ENCODE assay signal across 1 cellular context in the genomic region with DNA sequence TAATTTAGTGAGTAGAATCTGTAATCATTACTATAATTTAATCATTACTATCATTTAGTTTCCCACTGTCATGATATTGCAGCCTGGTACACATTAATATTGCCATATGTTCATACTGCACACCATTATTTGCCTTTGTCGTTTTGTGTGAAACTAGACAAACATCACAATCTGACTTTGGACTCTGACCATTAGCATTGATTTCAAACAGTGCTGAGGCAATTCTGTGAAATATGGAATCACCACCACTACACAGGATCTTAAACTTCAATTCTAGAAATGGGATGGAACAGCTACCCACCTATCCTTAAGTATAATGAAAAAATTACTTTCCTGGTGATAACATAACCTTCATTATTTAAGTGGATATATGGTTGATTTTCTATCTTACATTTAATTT.
TF ChIP-seq lines count a peak whose summit lies in the region.

No MANE protein-coding gene starts in this region.

TF ChIP-seq in HepG2, 621 proteins besides CTCF, POLR2A, EP300 and RAD21 (continued from another document and continues in another):
- TF ChIP-seq, protein P1, sequence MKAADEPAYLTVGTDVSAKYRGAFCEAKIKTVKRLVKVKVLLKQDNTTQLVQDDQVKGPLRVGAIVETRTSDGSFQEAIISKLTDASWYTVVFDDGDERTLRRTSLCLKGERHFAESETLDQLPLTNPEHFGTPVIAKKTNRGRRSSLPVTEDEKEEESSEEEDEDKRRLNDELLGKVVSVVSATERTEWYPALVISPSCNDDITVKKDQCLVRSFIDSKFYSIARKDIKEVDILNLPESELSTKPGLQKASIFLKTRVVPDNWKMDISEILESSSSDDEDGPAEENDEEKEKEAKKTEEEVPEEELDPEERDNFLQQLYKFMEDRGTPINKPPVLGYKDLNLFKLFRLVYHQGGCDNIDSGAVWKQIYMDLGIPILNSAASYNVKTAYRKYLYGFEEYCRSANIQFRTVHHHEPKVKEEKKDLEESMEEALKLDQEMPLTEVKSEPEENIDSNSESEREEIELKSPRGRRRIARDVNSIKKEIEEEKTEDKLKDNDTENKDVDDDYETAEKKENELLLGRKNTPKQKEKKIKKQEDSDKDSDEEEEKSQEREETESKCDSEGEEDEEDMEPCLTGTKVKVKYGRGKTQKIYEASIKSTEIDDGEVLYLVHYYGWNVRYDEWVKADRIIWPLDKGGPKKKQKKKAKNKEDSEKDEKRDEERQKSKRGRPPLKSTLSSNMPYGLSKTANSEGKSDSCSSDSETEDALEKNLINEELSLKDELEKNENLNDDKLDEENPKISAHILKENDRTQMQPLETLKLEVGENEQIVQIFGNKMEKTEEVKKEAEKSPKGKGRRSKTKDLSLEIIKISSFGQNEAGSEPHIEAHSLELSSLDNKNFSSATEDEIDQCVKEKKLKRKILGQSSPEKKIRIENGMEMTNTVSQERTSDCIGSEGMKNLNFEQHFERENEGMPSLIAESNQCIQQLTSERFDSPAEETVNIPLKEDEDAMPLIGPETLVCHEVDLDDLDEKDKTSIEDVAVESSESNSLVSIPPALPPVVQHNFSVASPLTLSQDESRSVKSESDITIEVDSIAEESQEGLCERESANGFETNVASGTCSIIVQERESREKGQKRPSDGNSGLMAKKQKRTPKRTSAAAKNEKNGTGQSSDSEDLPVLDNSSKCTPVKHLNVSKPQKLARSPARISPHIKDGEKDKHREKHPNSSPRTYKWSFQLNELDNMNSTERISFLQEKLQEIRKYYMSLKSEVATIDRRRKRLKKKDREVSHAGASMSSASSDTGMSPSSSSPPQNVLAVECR (CRISPR knock-in tag; IDR thresholded peaks at IDR 0.05; ENCODE audit: borderline replicate concordance): 0 out of 2 replicates have a peak, but pooled peaks have one; percentile 21
- TF ChIP-seq MAFK (conservative IDR thresholded peaks at IDR 0.05 in 1 of 2, IDR thresholded peaks at IDR 0.05 in 1 of 2; ENCODE audit: low read length in 2 of 2) (0 out of 4 replicates have a peak, but pooled peaks of 1 of the 2 experiments have one; percentile 1), ZNF564 (CRISPR knock-in tag; IDR thresholded peaks at IDR 0.05) (no peak), GABPA (IDR thresholded peaks at IDR 0.05; ENCODE audit: low read depth, low read length) (no peak), GABPA (CRISPR knock-in tag; IDR thresholded peaks at IDR 0.05; ENCODE audit: low read depth) (no peak), ZNF326 (CRISPR knock-in tag; IDR thresholded peaks at IDR 0.05; ENCODE audit: borderline replicate concordance) (no peak), CHD2 (IDR thresholded peaks at IDR 0.05; ENCODE audit: low read depth, low read length) (no peak), NFKBIZ (CRISPR knock-in tag; IDR thresholded peaks at IDR 0.05) (0 out of 2 replicates have a peak, but pooled peaks have one; percentile 61), ZMYM2 (CRISPR knock-in tag; IDR thresholded peaks at IDR 0.05) (no peak), FOXK1 (CRISPR knock-in tag; IDR thresholded peaks at IDR 0.05; ENCODE audit: borderline replicate concordance, low read depth) (0 out of 2 replicates have a peak, but pooled peaks have one; percentile 58), ZIK1 (CRISPR knock-in tag; IDR thresholded peaks at IDR 0.05; ENCODE audit: borderline replicate concordance, low read depth) (no peak), SIX4 (CRISPR knock-in tag; IDR thresholded peaks at IDR 0.05) (no peak), KDM5A (IDR thresholded peaks at IDR 0.05; ENCODE audit: borderline replicate concordance, low read length) (no peak), ZNF230 (CRISPR knock-in tag; IDR thresholded peaks at IDR 0.05) (no peak), GPN1 (CRISPR knock-in tag; IDR thresholded peaks at IDR 0.05; ENCODE audit: borderline replicate concordance) (no peak), ELF3 (CRISPR knock-in tag; IDR thresholded peaks at IDR 0.05) (peak; percentile 67)
- TF ChIP-seq, protein P2, sequence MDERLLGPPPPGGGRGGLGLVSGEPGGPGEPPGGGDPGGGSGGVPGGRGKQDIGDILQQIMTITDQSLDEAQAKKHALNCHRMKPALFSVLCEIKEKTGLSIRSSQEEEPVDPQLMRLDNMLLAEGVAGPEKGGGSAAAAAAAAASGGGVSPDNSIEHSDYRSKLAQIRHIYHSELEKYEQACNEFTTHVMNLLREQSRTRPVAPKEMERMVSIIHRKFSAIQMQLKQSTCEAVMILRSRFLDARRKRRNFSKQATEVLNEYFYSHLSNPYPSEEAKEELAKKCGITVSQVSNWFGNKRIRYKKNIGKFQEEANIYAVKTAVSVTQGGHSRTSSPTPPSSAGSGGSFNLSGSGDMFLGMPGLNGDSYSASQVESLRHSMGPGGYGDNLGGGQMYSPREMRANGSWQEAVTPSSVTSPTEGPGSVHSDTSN (CRISPR knock-in tag; IDR thresholded peaks at IDR 0.05): no peak
- TF ChIP-seq, protein P3, sequence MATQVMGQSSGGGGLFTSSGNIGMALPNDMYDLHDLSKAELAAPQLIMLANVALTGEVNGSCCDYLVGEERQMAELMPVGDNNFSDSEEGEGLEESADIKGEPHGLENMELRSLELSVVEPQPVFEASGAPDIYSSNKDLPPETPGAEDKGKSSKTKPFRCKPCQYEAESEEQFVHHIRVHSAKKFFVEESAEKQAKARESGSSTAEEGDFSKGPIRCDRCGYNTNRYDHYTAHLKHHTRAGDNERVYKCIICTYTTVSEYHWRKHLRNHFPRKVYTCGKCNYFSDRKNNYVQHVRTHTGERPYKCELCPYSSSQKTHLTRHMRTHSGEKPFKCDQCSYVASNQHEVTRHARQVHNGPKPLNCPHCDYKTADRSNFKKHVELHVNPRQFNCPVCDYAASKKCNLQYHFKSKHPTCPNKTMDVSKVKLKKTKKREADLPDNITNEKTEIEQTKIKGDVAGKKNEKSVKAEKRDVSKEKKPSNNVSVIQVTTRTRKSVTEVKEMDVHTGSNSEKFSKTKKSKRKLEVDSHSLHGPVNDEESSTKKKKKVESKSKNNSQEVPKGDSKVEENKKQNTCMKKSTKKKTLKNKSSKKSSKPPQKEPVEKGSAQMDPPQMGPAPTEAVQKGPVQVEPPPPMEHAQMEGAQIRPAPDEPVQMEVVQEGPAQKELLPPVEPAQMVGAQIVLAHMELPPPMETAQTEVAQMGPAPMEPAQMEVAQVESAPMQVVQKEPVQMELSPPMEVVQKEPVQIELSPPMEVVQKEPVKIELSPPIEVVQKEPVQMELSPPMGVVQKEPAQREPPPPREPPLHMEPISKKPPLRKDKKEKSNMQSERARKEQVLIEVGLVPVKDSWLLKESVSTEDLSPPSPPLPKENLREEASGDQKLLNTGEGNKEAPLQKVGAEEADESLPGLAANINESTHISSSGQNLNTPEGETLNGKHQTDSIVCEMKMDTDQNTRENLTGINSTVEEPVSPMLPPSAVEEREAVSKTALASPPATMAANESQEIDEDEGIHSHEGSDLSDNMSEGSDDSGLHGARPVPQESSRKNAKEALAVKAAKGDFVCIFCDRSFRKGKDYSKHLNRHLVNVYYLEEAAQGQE (IDR thresholded peaks at IDR 0.05; ENCODE audit: borderline replicate concordance in 1 of 2, low read depth in 1 of 2, low read length in 2 of 2): no peak
- TF ChIP-seq, protein P4, sequence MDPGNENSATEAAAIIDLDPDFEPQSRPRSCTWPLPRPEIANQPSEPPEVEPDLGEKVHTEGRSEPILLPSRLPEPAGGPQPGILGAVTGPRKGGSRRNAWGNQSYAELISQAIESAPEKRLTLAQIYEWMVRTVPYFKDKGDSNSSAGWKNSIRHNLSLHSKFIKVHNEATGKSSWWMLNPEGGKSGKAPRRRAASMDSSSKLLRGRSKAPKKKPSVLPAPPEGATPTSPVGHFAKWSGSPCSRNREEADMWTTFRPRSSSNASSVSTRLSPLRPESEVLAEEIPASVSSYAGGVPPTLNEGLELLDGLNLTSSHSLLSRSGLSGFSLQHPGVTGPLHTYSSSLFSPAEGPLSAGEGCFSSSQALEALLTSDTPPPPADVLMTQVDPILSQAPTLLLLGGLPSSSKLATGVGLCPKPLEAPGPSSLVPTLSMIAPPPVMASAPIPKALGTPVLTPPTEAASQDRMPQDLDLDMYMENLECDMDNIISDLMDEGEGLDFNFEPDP (CRISPR knock-in tag; conservative IDR thresholded peaks at IDR 0.05): no peak
- TF ChIP-seq, protein P5, sequence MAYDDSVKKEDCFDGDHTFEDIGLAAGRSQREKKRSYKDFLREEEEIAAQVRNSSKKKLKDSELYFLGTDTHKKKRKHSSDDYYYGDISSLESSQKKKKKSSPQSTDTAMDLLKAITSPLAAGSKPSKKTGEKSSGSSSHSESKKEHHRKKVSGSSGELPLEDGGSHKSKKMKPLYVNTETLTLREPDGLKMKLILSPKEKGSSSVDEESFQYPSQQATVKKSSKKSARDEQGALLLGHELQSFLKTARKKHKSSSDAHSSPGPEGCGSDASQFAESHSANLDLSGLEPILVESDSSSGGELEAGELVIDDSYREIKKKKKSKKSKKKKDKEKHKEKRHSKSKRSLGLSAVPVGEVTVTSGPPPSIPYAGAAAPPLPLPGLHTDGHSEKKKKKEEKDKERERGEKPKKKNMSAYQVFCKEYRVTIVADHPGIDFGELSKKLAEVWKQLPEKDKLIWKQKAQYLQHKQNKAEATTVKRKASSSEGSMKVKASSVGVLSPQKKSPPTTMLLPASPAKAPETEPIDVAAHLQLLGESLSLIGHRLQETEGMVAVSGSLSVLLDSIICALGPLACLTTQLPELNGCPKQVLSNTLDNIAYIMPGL (CRISPR knock-in tag; IDR thresholded peaks at IDR 0.05; ENCODE audit: borderline replicate concordance in 1 of 2, low read depth in 1 of 2): no peak
- TF ChIP-seq, protein P6, sequence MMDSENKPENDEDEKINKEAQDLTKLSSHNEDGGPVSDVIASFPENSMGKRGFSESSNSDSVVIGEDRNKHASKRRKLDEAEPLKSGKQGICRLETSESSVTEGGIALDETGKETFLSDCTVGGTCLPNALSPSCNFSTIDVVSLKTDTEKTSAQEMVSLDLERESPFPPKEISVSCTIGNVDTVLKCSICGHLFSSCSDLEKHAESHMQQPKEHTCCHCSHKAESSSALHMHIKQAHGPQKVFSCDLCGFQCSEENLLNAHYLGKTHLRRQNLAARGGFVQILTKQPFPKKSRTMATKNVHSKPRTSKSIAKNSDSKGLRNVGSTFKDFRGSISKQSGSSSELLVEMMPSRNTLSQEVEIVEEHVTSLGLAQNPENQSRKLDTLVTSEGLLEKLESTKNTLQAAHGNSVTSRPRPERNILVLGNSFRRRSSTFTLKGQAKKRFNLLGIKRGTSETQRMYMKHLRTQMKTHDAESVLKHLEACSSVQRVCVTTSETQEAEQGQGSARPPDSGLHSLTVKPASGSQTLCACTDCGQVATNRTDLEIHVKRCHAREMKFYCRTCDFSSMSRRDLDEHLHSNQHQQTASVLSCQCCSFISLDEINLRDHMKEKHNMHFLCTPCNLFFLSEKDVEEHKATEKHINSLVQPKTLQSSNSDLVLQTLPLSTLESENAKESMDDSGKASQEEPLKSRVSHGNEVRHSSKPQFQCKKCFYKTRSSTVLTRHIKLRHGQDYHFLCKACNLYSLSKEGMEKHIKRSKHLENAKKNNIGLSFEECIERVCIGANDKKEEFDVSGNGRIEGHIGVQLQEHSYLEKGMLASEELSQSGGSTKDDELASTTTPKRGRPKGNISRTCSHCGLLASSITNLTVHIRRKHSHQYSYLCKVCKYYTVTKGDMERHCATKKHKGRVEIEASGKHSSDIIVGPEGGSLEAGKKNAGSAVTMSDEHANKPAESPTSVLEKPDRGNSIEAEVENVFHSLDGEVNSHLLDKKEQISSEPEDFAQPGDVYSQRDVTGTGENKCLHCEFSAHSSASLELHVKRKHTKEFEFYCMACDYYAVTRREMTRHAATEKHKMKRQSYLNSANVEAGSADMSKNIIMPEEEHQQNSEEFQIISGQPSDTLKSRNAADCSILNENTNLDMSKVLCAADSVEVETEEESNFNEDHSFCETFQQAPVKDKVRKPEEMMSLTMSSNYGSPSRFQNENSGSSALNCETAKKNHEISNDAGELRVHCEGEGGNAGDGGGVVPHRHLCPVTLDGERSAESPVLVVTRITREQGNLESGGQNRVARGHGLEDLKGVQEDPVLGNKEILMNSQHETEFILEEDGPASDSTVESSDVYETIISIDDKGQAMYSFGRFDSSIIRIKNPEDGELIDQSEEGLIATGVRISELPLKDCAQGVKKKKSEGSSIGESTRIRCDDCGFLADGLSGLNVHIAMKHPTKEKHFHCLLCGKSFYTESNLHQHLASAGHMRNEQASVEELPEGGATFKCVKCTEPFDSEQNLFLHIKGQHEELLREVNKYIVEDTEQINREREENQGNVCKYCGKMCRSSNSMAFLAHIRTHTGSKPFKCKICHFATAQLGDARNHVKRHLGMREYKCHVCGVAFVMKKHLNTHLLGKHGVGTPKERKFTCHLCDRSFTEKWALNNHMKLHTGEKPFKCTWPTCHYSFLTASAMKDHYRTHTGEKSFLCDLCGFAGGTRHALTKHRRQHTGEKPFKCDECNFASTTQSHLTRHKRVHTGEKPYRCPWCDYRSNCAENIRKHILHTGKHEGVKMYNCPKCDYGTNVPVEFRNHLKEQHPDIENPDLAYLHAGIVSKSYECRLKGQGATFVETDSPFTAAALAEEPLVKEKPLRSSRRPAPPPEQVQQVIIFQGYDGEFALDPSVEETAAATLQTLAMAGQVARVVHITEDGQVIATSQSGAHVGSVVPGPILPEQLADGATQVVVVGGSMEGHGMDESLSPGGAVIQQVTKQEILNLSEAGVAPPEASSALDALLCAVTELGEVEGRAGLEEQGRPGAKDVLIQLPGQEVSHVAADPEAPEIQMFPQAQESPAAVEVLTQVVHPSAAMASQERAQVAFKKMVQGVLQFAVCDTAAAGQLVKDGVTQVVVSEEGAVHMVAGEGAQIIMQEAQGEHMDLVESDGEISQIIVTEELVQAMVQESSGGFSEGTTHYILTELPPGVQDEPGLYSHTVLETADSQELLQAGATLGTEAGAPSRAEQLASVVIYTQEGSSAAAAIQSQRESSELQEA (CRISPR knock-in tag; IDR thresholded peaks at IDR 0.05; ENCODE audit: not compliant biosample characterization): no peak
- TF ChIP-seq, protein P7, sequence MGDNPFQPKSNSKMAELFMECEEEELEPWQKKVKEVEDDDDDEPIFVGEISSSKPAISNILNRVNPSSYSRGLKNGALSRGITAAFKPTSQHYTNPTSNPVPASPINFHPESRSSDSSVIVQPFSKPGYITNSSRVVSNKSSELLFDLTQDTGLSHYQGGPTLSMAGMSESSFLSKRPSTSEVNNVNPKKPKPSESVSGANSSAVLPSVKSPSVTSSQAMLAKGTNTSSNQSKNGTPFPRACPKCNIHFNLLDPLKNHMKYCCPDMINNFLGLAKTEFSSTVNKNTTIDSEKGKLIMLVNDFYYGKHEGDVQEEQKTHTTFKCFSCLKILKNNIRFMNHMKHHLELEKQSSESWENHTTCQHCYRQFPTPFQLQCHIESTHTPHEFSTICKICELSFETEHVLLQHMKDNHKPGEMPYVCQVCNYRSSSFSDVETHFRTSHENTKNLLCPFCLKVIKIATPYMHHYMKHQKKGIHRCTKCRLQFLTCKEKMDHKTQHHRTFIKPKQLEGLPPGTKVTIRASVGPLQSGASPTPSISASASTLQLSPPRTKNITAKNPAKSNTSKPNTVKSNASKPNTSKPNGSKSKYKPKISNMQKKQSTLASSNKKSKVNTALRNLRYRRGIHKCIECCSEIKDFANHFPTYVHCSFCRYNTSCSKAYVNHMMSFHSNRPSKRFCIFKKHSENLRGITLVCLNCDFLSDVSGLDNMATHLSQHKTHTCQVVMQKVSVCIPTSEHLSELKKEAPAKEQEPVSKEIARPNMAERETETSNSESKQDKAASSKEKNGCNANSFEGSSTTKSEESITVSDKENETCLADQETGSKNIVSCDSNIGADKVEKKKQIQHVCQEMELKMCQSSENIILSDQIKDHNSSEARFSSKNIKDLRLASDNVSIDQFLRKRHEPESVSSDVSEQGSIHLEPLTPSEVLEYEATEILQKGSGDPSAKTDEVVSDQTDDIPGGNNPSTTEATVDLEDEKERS (CRISPR knock-in tag; IDR thresholded peaks at IDR 0.05): peak; percentile 52; the same call in 1 of the 2 replicates
